1 cellular context compared by ENCODE assay signal in the genomic region with DNA sequence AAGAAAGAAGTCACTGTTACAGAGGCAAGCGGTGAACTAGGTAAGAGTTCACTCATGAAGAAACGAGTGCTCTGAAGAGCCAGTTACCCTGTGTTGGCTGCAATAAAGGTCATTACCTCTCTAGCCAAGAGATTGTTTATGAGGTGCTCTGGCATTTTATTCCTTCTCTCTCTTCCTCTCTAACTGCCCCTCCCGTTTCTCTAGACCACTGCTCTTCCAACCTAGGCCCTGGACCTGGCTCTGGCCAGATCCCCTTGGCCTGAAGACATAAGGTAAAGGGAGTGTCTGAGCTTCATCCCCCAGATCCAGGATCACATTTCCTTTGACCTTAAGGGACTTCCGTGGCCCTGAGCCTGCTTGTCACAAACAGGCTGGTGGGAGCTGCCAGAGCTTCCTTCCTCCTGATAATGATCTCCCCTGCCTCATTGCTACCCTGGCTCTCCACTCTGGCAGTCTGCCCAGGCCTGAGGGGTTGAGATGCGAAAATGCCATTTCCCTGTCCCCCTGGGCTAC.
TF ChIP-seq lines count a peak whose summit lies in the region.

No MANE protein-coding gene starts in this region.

TF ChIP-seq in HepG2, 621 proteins besides CTCF, POLR2A, EP300 and RAD21 (continued from another document and continues in another):
- TF ChIP-seq ZNF574 (CRISPR knock-in tag; IDR thresholded peaks at IDR 0.05) (peak; percentile 41), ZNF549 (CRISPR knock-in tag; IDR thresholded peaks at IDR 0.05) (no peak), PHF20 (CRISPR knock-in tag; IDR thresholded peaks at IDR 0.05) (no peak; the same call in 1 of the 2 replicates), ZNF143 (CRISPR knock-in tag; IDR thresholded peaks at IDR 0.05) (no peak), GRHL1 (CRISPR knock-in tag; conservative IDR thresholded peaks at IDR 0.05) (no peak), ZFP62 (CRISPR knock-in tag; IDR thresholded peaks at IDR 0.05) (no peak), PRDM10 (CRISPR knock-in tag; IDR thresholded peaks at IDR 0.05; ENCODE audit: low read depth) (no peak), ZSCAN12 (CRISPR knock-in tag; IDR thresholded peaks at IDR 0.05) (no peak), HNRNPK (IDR thresholded peaks at IDR 0.05; ENCODE audit: low read depth, low read length, poor library complexity, severe bottlenecking) (no peak), SP2 (CRISPR knock-in tag; IDR thresholded peaks at IDR 0.05) (no peak), TOE1 (CRISPR knock-in tag; IDR thresholded peaks at IDR 0.05) (no peak), MIER3 (CRISPR knock-in tag; IDR thresholded peaks at IDR 0.05; ENCODE audit: borderline replicate concordance) (peak; percentile 32; the same call in 1 of the 2 replicates), SYNCRIP (IDR thresholded peaks at IDR 0.05; ENCODE audit: insufficient read depth, low read depth, low read length) (no peak), ZNF577 (CRISPR knock-in tag; IDR thresholded peaks at IDR 0.05; ENCODE audit: borderline replicate concordance, low read depth) (no peak), ZFAT (CRISPR knock-in tag; conservative IDR thresholded peaks at IDR 0.05) (no peak), ZNF746 (CRISPR knock-in tag; IDR thresholded peaks at IDR 0.05) (no peak), SP5 (CRISPR knock-in tag; IDR thresholded peaks at IDR 0.05; ENCODE audit: borderline replicate concordance, low read depth) (no peak), GABPA (IDR thresholded peaks at IDR 0.05; ENCODE audit: low read depth, low read length) (no peak), GABPA (CRISPR knock-in tag; IDR thresholded peaks at IDR 0.05; ENCODE audit: low read depth) (peak; percentile 49; the same call in 1 of the 2 replicates), ZNF281 (CRISPR knock-in tag; IDR thresholded peaks at IDR 0.05; ENCODE audit: borderline replicate concordance) (0 out of 2 replicates have a peak, but pooled peaks have one; percentile 37), NR2F1 (CRISPR knock-in tag; IDR thresholded peaks at IDR 0.05) (peak in 1 of 2 experiments; percentile 61; a peak in 1 of 4 replicates), ASH2L (IDR thresholded peaks at IDR 0.05; ENCODE audit: insufficient read length, low read depth, low read length) (peak; percentile 69), ZNF280D (CRISPR knock-in tag; IDR thresholded peaks at IDR 0.05) (0 out of 2 replicates have a peak, but pooled peaks have one; percentile 59), ZNF3 (CRISPR knock-in tag; IDR thresholded peaks at IDR 0.05) (no peak), AKAP8 (CRISPR knock-in tag; IDR thresholded peaks at IDR 0.05) (peak; percentile 76; the same call in 1 of the 2 replicates), ZSCAN25 (CRISPR knock-in tag; IDR thresholded peaks at IDR 0.05) (no peak), ZNF205 (CRISPR knock-in tag; IDR thresholded peaks at IDR 0.05) (no peak), SRY (CRISPR knock-in tag; IDR thresholded peaks at IDR 0.05) (no peak), ZNF503 (CRISPR knock-in tag; IDR thresholded peaks at IDR 0.05) (no peak), PPARG (CRISPR knock-in tag; conservative IDR thresholded peaks at IDR 0.05) (peak; percentile 100), ZKSCAN8 (CRISPR knock-in tag; IDR thresholded peaks at IDR 0.05; ENCODE audit: borderline replicate concordance) (peak; percentile 37; the same call in 1 of the 2 replicates), FOXA1 (IDR thresholded peaks at IDR 0.05) (no peak), FOXA1 (CRISPR knock-in tag; IDR thresholded peaks at IDR 0.05) (peak; percentile 13; the same call in 1 of the 2 replicates), SIX1 (CRISPR knock-in tag; IDR thresholded peaks at IDR 0.05; ENCODE audit: borderline replicate concordance) (no peak), ZFYVE20 (CRISPR knock-in tag; IDR thresholded peaks at IDR 0.05; ENCODE audit: borderline replicate concordance, low read depth) (no peak), TRIM24 (CRISPR knock-in tag; IDR thresholded peaks at IDR 0.05) (0 out of 2 replicates have a peak, but pooled peaks have one; percentile 61), MXD4 (CRISPR knock-in tag; IDR thresholded peaks at IDR 0.05) (no peak; the same call in 1 of the 2 replicates), U2AF2 (IDR thresholded peaks at IDR 0.05; ENCODE audit: low read depth, low read length) (no peak)
- TF ChIP-seq, protein P1, sequence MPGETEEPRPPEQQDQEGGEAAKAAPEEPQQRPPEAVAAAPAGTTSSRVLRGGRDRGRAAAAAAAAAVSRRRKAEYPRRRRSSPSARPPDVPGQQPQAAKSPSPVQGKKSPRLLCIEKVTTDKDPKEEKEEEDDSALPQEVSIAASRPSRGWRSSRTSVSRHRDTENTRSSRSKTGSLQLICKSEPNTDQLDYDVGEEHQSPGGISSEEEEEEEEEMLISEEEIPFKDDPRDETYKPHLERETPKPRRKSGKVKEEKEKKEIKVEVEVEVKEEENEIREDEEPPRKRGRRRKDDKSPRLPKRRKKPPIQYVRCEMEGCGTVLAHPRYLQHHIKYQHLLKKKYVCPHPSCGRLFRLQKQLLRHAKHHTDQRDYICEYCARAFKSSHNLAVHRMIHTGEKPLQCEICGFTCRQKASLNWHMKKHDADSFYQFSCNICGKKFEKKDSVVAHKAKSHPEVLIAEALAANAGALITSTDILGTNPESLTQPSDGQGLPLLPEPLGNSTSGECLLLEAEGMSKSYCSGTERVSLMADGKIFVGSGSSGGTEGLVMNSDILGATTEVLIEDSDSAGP (CRISPR knock-in tag; IDR thresholded peaks at IDR 0.05; ENCODE audit: borderline replicate concordance) = no peak
- TF ChIP-seq, protein P2, sequence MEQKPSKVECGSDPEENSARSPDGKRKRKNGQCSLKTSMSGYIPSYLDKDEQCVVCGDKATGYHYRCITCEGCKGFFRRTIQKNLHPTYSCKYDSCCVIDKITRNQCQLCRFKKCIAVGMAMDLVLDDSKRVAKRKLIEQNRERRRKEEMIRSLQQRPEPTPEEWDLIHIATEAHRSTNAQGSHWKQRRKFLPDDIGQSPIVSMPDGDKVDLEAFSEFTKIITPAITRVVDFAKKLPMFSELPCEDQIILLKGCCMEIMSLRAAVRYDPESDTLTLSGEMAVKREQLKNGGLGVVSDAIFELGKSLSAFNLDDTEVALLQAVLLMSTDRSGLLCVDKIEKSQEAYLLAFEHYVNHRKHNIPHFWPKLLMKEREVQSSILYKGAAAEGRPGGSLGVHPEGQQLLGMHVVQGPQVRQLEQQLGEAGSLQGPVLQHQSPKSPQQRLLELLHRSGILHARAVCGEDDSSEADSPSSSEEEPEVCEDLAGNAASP (CRISPR knock-in tag; IDR thresholded peaks at IDR 0.05; ENCODE audit: borderline replicate concordance) = peak; percentile 19; the same call in 1 of the 2 replicates
